ENCODE assay signal across 1 cellular context in the genomic region with DNA sequence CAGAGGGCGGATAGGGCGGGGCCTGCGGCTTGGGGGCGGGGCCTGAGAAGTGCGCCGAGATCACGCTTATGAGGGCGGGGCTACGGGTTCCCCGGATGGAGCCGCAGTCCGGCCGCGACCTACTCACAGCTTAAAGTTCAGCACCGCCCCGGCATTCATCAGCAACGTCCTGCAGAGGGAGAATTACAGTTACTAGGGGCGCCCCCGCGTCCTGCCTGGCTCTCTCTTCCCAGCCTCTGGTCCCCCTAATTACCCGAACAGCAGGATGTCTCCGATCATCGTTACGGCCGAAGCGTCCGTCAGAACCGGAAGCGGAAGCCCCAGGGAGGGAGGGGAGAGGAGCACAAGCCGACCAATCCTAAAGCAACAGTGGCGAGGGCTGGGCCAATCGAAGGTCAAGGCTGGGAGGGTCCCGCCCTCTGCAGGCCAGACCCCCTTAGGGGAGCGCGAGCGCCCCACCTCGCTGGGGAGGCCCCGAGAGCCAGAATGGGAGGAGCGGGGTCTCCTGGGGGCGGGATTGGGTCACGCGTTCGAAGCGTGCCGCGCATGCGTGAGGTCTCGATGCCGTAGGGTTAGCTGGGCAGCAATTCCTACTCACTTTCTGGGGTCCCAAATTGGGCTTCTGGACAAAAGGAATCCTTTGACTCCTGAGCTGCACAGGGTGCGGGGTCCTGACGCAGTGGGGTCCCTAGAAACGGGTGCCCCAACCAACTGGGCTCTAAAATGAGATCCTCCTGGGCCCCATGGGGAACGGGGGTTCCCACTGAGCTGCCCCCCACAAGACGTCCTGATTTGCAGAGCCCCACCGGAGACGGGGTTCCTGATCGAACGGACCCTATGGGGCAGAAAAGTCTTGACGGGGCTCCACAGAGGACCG.
TF ChIP-seq lines count a peak whose summit lies in the region.

SMIM7 (minus strand) TSS at position 313 of the 877 bp plus-strand sequence; CDS start at position 279, 34 bp downstream.

TF ChIP-seq in HepG2, 621 proteins besides CTCF, POLR2A, EP300 and RAD21 (continued from another document and continues in another):
- peak; percentile 72 for TF ChIP-seq ZNF407 (CRISPR knock-in tag; IDR thresholded peaks at IDR 0.05; ENCODE audit: not compliant biosample characterization)
- no peak; the same call in 1 of the 2 replicates for TF ChIP-seq ZBTB14 (CRISPR knock-in tag; IDR thresholded peaks at IDR 0.05)
- TF ChIP-seq ZNF883 (CRISPR knock-in tag; IDR thresholded peaks at IDR 0.05; ENCODE audit: not compliant biosample characterization): peak; percentile 17
- peak; percentile 13; the same call in 1 of the 2 replicates for TF ChIP-seq ZNF616 (CRISPR knock-in tag; IDR thresholded peaks at IDR 0.05; ENCODE audit: low read depth)
- peak; percentile 13; the same call in 1 of the 2 replicates for TF ChIP-seq ZZZ3 (CRISPR knock-in tag; IDR thresholded peaks at IDR 0.05; ENCODE audit: borderline replicate concordance)
- no peak for TF ChIP-seq RAD51 (IDR thresholded peaks at IDR 0.05; ENCODE audit: borderline replicate concordance)
- TF ChIP-seq ZNF121 (CRISPR knock-in tag; IDR thresholded peaks at IDR 0.05): no peak
- peak; percentile 59; the same call in 1 of the 2 replicates for TF ChIP-seq ZNF563 (CRISPR knock-in tag; IDR thresholded peaks at IDR 0.05)
- TF ChIP-seq ZNF7 (CRISPR knock-in tag; IDR thresholded peaks at IDR 0.05): no peak
- peak; percentile 83; the same call in 1 of the 2 replicates for TF ChIP-seq DMAP1 (CRISPR knock-in tag; IDR thresholded peaks at IDR 0.05)
- peak; percentile 89 for TF ChIP-seq ZFY (CRISPR knock-in tag; IDR thresholded peaks at IDR 0.05)
- peak; percentile 93; the same call in 1 of the 2 replicates for TF ChIP-seq DMTF1 (CRISPR knock-in tag; IDR thresholded peaks at IDR 0.05)
- TF ChIP-seq ZNF282 (IDR thresholded peaks at IDR 0.05; ENCODE audit: partially characterized antibody): no peak
- TF ChIP-seq ZSCAN31 (CRISPR knock-in tag; IDR thresholded peaks at IDR 0.05; ENCODE audit: low read depth): 0 out of 2 replicates have a peak, but pooled peaks have one; percentile 43
- peak; percentile 92 for TF ChIP-seq GMEB1 (CRISPR knock-in tag; IDR thresholded peaks at IDR 0.05; ENCODE audit: borderline replicate concordance)
- peak; percentile 11; the same call in 1 of the 2 replicates for TF ChIP-seq FOXJ3 (CRISPR knock-in tag; IDR thresholded peaks at IDR 0.05; ENCODE audit: borderline replicate concordance)
- TF ChIP-seq ZNF782 (CRISPR knock-in tag; IDR thresholded peaks at IDR 0.05; ENCODE audit: borderline replicate concordance): no peak
- no peak for TF ChIP-seq ZNF780A (CRISPR knock-in tag; IDR thresholded peaks at IDR 0.05)
- peak; percentile 98 for TF ChIP-seq ARNTL (CRISPR knock-in tag; IDR thresholded peaks at IDR 0.05)
- peak; percentile 46; the same call in 1 of the 2 replicates for TF ChIP-seq ETV6 (CRISPR knock-in tag; conservative IDR thresholded peaks at IDR 0.05)
- peak; percentile 57; the same call in 1 of the 2 replicates for TF ChIP-seq ATF2 (CRISPR knock-in tag; IDR thresholded peaks at IDR 0.05)
- TF ChIP-seq SSRP1 (CRISPR knock-in tag; IDR thresholded peaks at IDR 0.05): no peak
- no peak for TF ChIP-seq ZFP41 (CRISPR knock-in tag; IDR thresholded peaks at IDR 0.05; ENCODE audit: borderline replicate concordance)
- peak; percentile 81 for TF ChIP-seq RBFOX2 (IDR thresholded peaks at IDR 0.05; ENCODE audit: low read depth, low read length)
- TF ChIP-seq DNMT1 (CRISPR knock-in tag; IDR thresholded peaks at IDR 0.05): no peak
- peak; percentile 94 for TF ChIP-seq GABPA (IDR thresholded peaks at IDR 0.05; ENCODE audit: low read depth, low read length)
- peak; percentile 99 for TF ChIP-seq GABPA (CRISPR knock-in tag; IDR thresholded peaks at IDR 0.05; ENCODE audit: low read depth)
- no peak for TF ChIP-seq ADNP (CRISPR knock-in tag; IDR thresholded peaks at IDR 0.05)
- TF ChIP-seq REPIN1 (CRISPR knock-in tag; IDR thresholded peaks at IDR 0.05; ENCODE audit: borderline replicate concordance, low read depth): peak; percentile 67
- TF ChIP-seq ZNF644 (CRISPR knock-in tag; IDR thresholded peaks at IDR 0.05; ENCODE audit: low read depth): no peak
- TF ChIP-seq HNF4A (CRISPR knock-in tag; IDR thresholded peaks at IDR 0.05): no peak
- TF ChIP-seq NFIC (IDR thresholded peaks at IDR 0.05; ENCODE audit: low read length): no peak
- TF ChIP-seq, protein P1, sequence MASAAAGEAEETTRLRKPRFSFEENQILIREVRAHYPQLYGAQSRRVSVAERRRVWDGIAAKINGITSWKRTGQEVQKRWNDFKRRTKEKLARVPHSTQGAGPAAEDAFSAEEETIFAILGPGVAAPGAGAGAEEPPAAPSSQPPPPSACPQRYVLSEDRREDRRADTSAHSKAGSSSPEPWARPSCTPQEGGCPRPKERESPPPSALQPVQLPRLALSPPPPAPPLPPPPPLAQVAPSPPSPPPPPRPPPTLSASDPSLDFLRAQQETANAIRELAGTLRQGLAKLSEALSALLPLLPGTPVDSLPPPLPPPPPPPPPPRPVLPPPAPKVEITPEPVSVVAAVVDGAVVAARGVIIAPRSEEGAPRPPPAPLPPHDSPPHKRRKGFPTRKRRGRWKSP (CRISPR knock-in tag; IDR thresholded peaks at IDR 0.05): no peak
- TF ChIP-seq ZNF160 (CRISPR knock-in tag; IDR thresholded peaks at IDR 0.05): no peak
- peak; percentile 31; the same call in 1 of the 2 replicates for TF ChIP-seq PAXIP1 (CRISPR knock-in tag; conservative IDR thresholded peaks at IDR 0.05)
- TF ChIP-seq FOXK1 (CRISPR knock-in tag; IDR thresholded peaks at IDR 0.05; ENCODE audit: borderline replicate concordance, low read depth): peak; percentile 84; the same call in 1 of the 2 replicates
- no peak for TF ChIP-seq TOE1 (CRISPR knock-in tag; IDR thresholded peaks at IDR 0.05)
